In genomic region chrX:48509619-48510018, GRCh38 we compare ENCODE assay signal across 8 cellular contexts. TPM values are rescaled to one million over a fixed set of nuclear protein-coding genes. Genes with fewer than 3 reads are reported as not detected.
DNase-seq lines count a peak whose midpoint lies in the region; ATAC-seq, FAIRE-seq and TF ChIP-seq lines count a peak whose summit lies in the region.

No MANE protein-coding gene starts in this region.

- no peaks in the 10 kb centered on the region for H3K27me3 ChIP-seq in suprapubic skin

- H3K9me3 Mint-ChIP-seq in T-helper 1 cell treated with Interleukin-12 subunit alpha and Interleukin-12 subunit beta and Interleukin-4 antibody, amounts not matched to agents 30 μg/mL and 1 μg/mL, for 36 hours: no peaks in the 10 kb centered on the region
- H3K9me3 Mint-ChIP-seq in activated naive CD8-positive, alpha-beta T cell treated with anti-CD3 and anti-CD28 coated beads, Interleukin-2, amount 50 U/mL, for 24 hours: no peaks in the 10 kb centered on the region

- no peak for DNase-seq in T-helper 1 cell
- no peak for DNase-seq in activated naive CD8-positive, alpha-beta T cell treated with anti-CD3 and anti-CD28 coated beads, Interleukin-2, amount 50 U/mL, for 24 hours
- peak; percentile 54 for DNase-seq in kidney
- DNase-seq in suprapubic skin (ENCODE audit: low spot score in 2 of 2): no peak
- DNase-seq in putamen (ENCODE audit: low spot score): no peak
- DNase-seq in HCEC 1CT: no peak
- no peak for DNase-seq in NCI-H187 (lab: John Stamatoyannopoulos, UW)

- H3K9me3 ChIP-seq in kidney (ENCODE audit: control insufficient read depth in 1 of 2, low read length in 2 of 2): no peaks in the 10 kb centered on the region
- H3K9me3 ChIP-seq in suprapubic skin: no peaks in the 10 kb centered on the region

- TF ChIP-seq EP300 in suprapubic skin (IDR thresholded peaks at IDR 0.05): no peak

- peak overlapping the region; percentile 93 for H3K4me3 Mint-ChIP-seq in T-helper 1 cell treated with Interleukin-12 subunit alpha and Interleukin-12 subunit beta and Interleukin-4 antibody, amounts not matched to agents 30 μg/mL and 1 μg/mL, for 36 hours
- peak overlapping the region; percentile 89 for H3K4me3 Mint-ChIP-seq in activated naive CD8-positive, alpha-beta T cell treated with anti-CD3 and anti-CD28 coated beads, Interleukin-2, amount 50 U/mL, for 24 hours

- H3K4me1 Mint-ChIP-seq in T-helper 1 cell treated with Interleukin-12 subunit alpha and Interleukin-12 subunit beta and Interleukin-4 antibody, amounts not matched to agents 30 μg/mL and 1 μg/mL, for 36 hours (ENCODE audit: low read depth): peaks cover 26% of the 10 kb centered on the region
- peaks cover 13% of the 10 kb centered on the region for H3K4me1 Mint-ChIP-seq in activated naive CD8-positive, alpha-beta T cell treated with anti-CD3 and anti-CD28 coated beads, Interleukin-2, amount 50 U/mL, for 24 hours

- intact Hi-C loops in kidney (cut with DNase I): no loop called here

- FAIRE-seq in kidney (lab: Jason Lieb, UNC): no peak

- peak overlapping the region; percentile 89 for H3K27ac Mint-ChIP-seq in T-helper 1 cell treated with Interleukin-12 subunit alpha and Interleukin-12 subunit beta and Interleukin-4 antibody, amounts not matched to agents 30 μg/mL and 1 μg/mL, for 36 hours
- peak overlapping the region; percentile 77 for H3K27ac Mint-ChIP-seq in activated naive CD8-positive, alpha-beta T cell treated with anti-CD3 and anti-CD28 coated beads, Interleukin-2, amount 50 U/mL, for 24 hours

- H3K36me3 ChIP-seq in kidney (ENCODE audit: control insufficient read depth in 1 of 2, insufficient read depth in 2 of 2, low read length in 2 of 2) (no peaks in the 10 kb centered on the region), suprapubic skin (no peaks in the 10 kb centered on the region)

- H3K9ac ChIP-seq in kidney (ENCODE audit: low read length in 2 of 2): peak overlapping the region in 1 of 2 donors; percentile 71

- WGBS in suprapubic skin: 72% methylated on average over 11 of the region's 11 CpGs

- TF ChIP-seq CTCF in kidney (IDR thresholded peaks at IDR 0.05; ENCODE audit: borderline replicate concordance, extremely low read depth, insufficient read depth): no peak
- TF ChIP-seq CTCF in suprapubic skin (IDR thresholded peaks at IDR 0.05): no peak

- H3K4me3 ChIP-seq in kidney (ENCODE audit: low read length in 2 of 2): peak overlapping the region; percentile 65 to 76
- peak overlapping the region; percentile 70 for H3K4me3 ChIP-seq in suprapubic skin

- H3K27ac ChIP-seq in kidney (ENCODE audit: low read depth in 2 of 2, low read length in 2 of 2): no peak overlapping the region
- no peak overlapping the region for H3K27ac ChIP-seq in suprapubic skin

- H3K27me3 Mint-ChIP-seq in T-helper 1 cell treated with Interleukin-12 subunit alpha and Interleukin-12 subunit beta and Interleukin-4 antibody, amounts not matched to agents 30 μg/mL and 1 μg/mL, for 36 hours (ENCODE audit: low read depth): no peaks in the 10 kb centered on the region
- H3K27me3 Mint-ChIP-seq in activated naive CD8-positive, alpha-beta T cell treated with anti-CD3 and anti-CD28 coated beads, Interleukin-2, amount 50 U/mL, for 24 hours: no peaks in the 10 kb centered on the region

- TF ChIP-seq POLR2A in suprapubic skin (IDR thresholded peaks at IDR 0.05): no peak

- peaks cover 5% of the 10 kb centered on the region in 2 donors for H3K4me1 ChIP-seq in kidney (ENCODE audit: control insufficient read depth in 1 of 2, insufficient read depth in 1 of 2, low read depth in 1 of 2, low read length in 2 of 2)
- peaks cover 11% of the 10 kb centered on the region for H3K4me1 ChIP-seq in suprapubic skin

- peaks cover 6% of the 10 kb centered on the region for H3K36me3 Mint-ChIP-seq in T-helper 1 cell treated with Interleukin-12 subunit alpha and Interleukin-12 subunit beta and Interleukin-4 antibody, amounts not matched to agents 30 μg/mL and 1 μg/mL, for 36 hours (ENCODE audit: low read depth)
- peaks cover 4% of the 10 kb centered on the region for H3K36me3 Mint-ChIP-seq in activated naive CD8-positive, alpha-beta T cell treated with anti-CD3 and anti-CD28 coated beads, Interleukin-2, amount 50 U/mL, for 24 hours (ENCODE audit: low read depth)

- peak; percentile 37 for ATAC-seq in activated naive CD8-positive, alpha-beta T cell treated with anti-CD3 and anti-CD28 coated beads, Interleukin-2, amount 50 U/mL, for 24 hours

RNA-seq across cellular contexts. Expression of gene PORCN, which starts 0.8 kb away (rescaled TPM):
- total RNA-seq in kidney (8.9 TPM), suprapubic skin (10 to 100 TPM; 16.7 to 34.5 (median 25.8) TPM)
- 11.7 TPM for polyA plus RNA-seq in kidney (ENCODE audit: insufficient read depth, low read depth, low replicate concordance)

RNA-seq across cellular contexts. Expression of gene EBP, which starts 12.0 kb away (rescaled TPM):
- total RNA-seq in kidney (33.8 TPM), suprapubic skin (10 to 100 TPM; 43.4 to 82.7 (median 71.9) TPM)
- 164 TPM for polyA plus RNA-seq in kidney (ENCODE audit: insufficient read depth, low read depth, low replicate concordance)

RNA-seq across cellular contexts. Expression of gene TBC1D25, which starts 29.9 kb away (rescaled TPM):
- total RNA-seq in kidney (16.3 TPM), suprapubic skin (10 to 100 TPM; 12.9 to 21.2 (median 17.3) TPM)
- polyA plus RNA-seq in kidney (ENCODE audit: insufficient read depth, low read depth, low replicate concordance): 6.0 TPM

RNA-seq across cellular contexts. Expression of gene FTSJ1, which starts 33.6 kb away (rescaled TPM):
- total RNA-seq in kidney: 33.9 TPM
- polyA plus RNA-seq in kidney (ENCODE audit: insufficient read depth, low read depth, low replicate concordance): 30.6 TPM
- total RNA-seq in suprapubic skin: 10 to 100 TPM; 27.8 to 54.3 (median 47.9) TPM

RNA-seq across cellular contexts. Expression of gene SLC38A5, which starts 39.6 kb away (rescaled TPM):
- total RNA-seq in kidney (8.3 TPM), suprapubic skin (10 to 100 TPM; 24.2 to 63.0 (median 46.2) TPM)
- polyA plus RNA-seq in kidney (ENCODE audit: insufficient read depth, low read depth, low replicate concordance): 2.9 TPM
